ENCODE assay signal across 8 cellular contexts in the genomic region with DNA sequence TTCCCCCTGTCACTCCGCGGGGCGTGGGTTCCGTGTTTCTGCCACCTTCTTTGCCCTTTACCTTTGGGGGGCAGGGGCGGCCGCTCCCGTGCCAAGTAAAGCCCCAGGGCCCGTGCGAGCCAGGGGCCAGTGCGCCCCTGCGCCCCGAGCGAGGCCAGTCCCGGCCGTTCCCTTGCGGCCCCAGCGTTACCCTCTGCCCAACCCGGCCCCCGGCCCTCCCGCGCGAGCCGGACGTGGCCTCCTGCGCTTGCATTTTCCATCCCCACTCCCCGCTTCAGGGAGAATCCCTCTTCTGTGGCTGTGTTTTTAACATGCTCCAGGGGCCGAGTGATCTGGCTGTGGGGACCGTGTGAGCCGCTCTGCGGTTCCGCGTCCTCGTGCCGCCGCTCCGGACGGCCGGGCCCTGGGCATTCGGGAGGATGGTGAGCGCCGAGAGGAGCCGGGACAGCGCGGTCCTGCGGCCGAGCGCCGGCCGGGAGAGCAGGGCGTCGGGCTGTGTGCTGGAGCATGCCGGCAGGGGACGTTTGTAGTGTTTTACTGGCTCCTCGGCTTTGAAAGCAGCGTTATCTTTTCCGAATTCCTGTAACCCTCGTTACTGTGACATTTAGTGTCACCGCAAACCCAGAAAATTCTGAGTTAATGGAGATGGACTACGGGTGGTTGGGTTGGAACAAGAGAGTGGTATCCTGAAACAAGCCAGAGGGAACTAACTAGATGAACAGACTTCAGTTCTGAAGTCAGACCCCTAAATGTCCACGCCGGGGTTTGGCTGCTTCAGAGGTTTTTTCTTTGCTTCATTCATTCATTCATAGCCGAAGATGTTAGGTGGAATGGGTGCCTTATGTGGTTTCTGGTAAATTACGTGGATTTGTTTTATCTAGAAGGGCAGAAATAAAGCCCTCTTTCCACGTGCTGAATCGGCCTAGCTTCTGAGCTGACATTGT. TPM values are rescaled to one million over a fixed set of nuclear protein-coding genes. Genes with fewer than 3 reads are reported as not detected.
DNase-seq lines count a peak whose midpoint lies in the region; ATAC-seq, FAIRE-seq and TF ChIP-seq lines count a peak whose summit lies in the region.

No MANE protein-coding gene starts in this region.

- H3K27me3 Mint-ChIP-seq in natural killer cell (ENCODE audit: low read depth in 2 of 2), result no peaks in the 10 kb centered on the region

- peak; percentile 36 for DNase-seq in GM12865 (ENCODE audit: low read depth)
- peak; percentile 44 for DNase-seq in NAMALWA (ENCODE audit: low spot score)
- DNase-seq in activated effector memory CD4-positive, alpha-beta T cell treated with Interleukin-2 at 50 U/mL for 16 hours, result peak; percentile 4
- DNase-seq in foreskin keratinocyte, result no peak
- peak; percentile 27 for DNase-seq in natural killer cell
- DNase-seq in urothelium cell line (ENCODE audit: low spot score), result peak; percentile 29
- no peak for DNase-seq in NCI-H1436 treated with DMSO at 0.1 percent for 48 hours (lab: John Stamatoyannopoulos, UW)

- H3K27me3 ChIP-seq in foreskin keratinocyte, result no peaks in the 10 kb centered on the region

- ATAC-seq in foreskin keratinocyte, result peak; percentile 7
- ATAC-seq in natural killer cell, result no peak
- ATAC-seq in HG03135 (IDR thresholded peaks at IDR 0.05; ENCODE audit: unreplicated experiment), result no peak

- FAIRE-seq in urothelium cell line (lab: Jason Lieb, UNC), result no peak

- peak overlapping the region; percentile 85 for H3K27ac ChIP-seq in foreskin keratinocyte

- H3K4me3 Mint-ChIP-seq in natural killer cell, result peak overlapping the region; percentile 91

- peak overlapping the region; percentile 80 to 85 for H3K27ac Mint-ChIP-seq in natural killer cell

- H3K4me1 ChIP-seq in foreskin keratinocyte, result peaks cover 14% of the 10 kb centered on the region

- H3K4me3 ChIP-seq in GM12865 (ENCODE audit: low read depth, low read length), result peak overlapping the region; percentile 97

- H3K4me1 Mint-ChIP-seq in natural killer cell, result peaks cover 35 to 41% of the 10 kb centered on the region in 2 donors

- no peaks in the 10 kb centered on the region for H3K9me3 Mint-ChIP-seq in natural killer cell

- intact Hi-C loops in natural killer cell (cut with micrococcal nuclease), result loop anchor here (2.0 to 5.0 kb wide), 2 partner anchors 54 to 441 kb away; a partner anchor contains a TSS

- no peaks in the 10 kb centered on the region for H3K36me3 Mint-ChIP-seq in natural killer cell

- TF ChIP-seq CTCF in GM12865 (IDR thresholded peaks at IDR 0.05; ENCODE audit: insufficient read depth, low read depth, low read length, missing control alignments), result no peak
- TF ChIP-seq CTCF in foreskin keratinocyte (conservative IDR thresholded peaks at IDR 0.05), result no peak
- TF ChIP-seq CTCF in natural killer cell (IDR thresholded peaks at IDR 0.05), result no peak

RNA-seq across cellular contexts. Expression of a gene that starts 1.1 kb away (rescaled TPM):
- total RNA-seq in foreskin keratinocyte (71.2 and 86.9 TPM in 2 replicates), natural killer cell (10 to 100 TPM; 31.2 to 53.6 (median 47.3) TPM)
- 47.0 and 55.0 TPM in 2 replicates for polyA plus RNA-seq in foreskin keratinocyte

Comparison
In these comparisons a context has a peak if more than half of its experiments do, and no peak if none do; other contexts are left out.
1. DNase-seq: peak in GM12865 (single experiment), NAMALWA (single experiment), activated effector memory CD4-positive, alpha-beta T cell treated with Interleukin-2 at 50 U/mL for 16 hours (single experiment), natural killer cell (single experiment) and urothelium cell line (single experiment); none in foreskin keratinocyte (0 of 2) and NCI-H1436 treated with DMSO at 0.1 percent for 48 hours (single experiment).